ENCODE assay signal across 13 cellular contexts in genomic region chr3:141431411-141432378, GRCh38. TPM values are rescaled to one million over a fixed set of nuclear protein-coding genes. Genes with fewer than 3 reads are reported as not detected.
DNase-seq lines count a peak whose midpoint lies in the region; ATAC-seq and TF ChIP-seq lines count a peak whose summit lies in the region.
"Had no signal": no experiment of that assay in that cellular context is flagged by ENCODE, and none has a peak within 500 bp of the region (broad histone marks: within the 10 kb centered on the region; RNA-seq: fewer than 3 reads in every experiment).

No MANE protein-coding gene starts in this region.

- H3K36me3 ChIP-seq in esophagus muscularis mucosa (peaks cover 0 to 24% (median 9%) of the 10 kb centered on the region in 4 donors), upper lobe of left lung (peaks cover 0 to 31% (median 10%) of the 10 kb centered on the region in 4 donors), Karpas-422 (ENCODE audit: insufficient read depth, low read length) (no peaks in the 10 kb centered on the region)

- CTCF ChIA-PET in activated CD8-positive, alpha-beta memory T cell treated with anti-CD3 and anti-CD28 coated beads, Interleukin-2, amount 10 ng/mL, durations not matched to agents 7 days and 5 days (lab: Charles Lee): interaction anchor here (1.0 to 4.5 kb wide), 7 partner anchors 9 to 73 kb away, joined by 3 to 36 read pairs (median 7); no protein-coding TSS in a partner anchor
- CTCF ChIA-PET in CD4-positive, alpha-beta T cell (lab: Charles Lee): interaction anchor here (0.6 to 1.5 kb wide), 3 partner anchors 10 to 71 kb away, joined by 3 to 4 read pairs (median 4); no protein-coding TSS in a partner anchor

- no peak for ATAC-seq in activated CD8-positive, alpha-beta memory T cell treated with anti-CD3 and anti-CD28 coated beads, Interleukin-2, amount 10 ng/mL, durations not matched to agents 7 days and 5 days
- no peak for ATAC-seq in upper lobe of left lung (ENCODE audit: low FRiP score in 2 of 2)
- no peak for ATAC-seq in CD4-positive, alpha-beta T cell (ENCODE audit: poor library complexity)

- no peaks in the 10 kb centered on the region for H3K9me3 ChIP-seq in esophagus muscularis mucosa
- no peaks in the 10 kb centered on the region for H3K9me3 ChIP-seq in upper lobe of left lung
- H3K9me3 ChIP-seq in CD4-positive, alpha-beta T cell (ENCODE audit: control insufficient read depth, low read length): no peaks in the 10 kb centered on the region
- H3K9me3 ChIP-seq in Karpas-422 (ENCODE audit: low read length): no peaks in the 10 kb centered on the region

- H3K4me2 ChIP-seq in Karpas-422 (ENCODE audit: low read depth, low read length, poor library complexity, severe bottlenecking): no peak overlapping the region

- H3K9me2 ChIP-seq in Karpas-422 (replicated peaks; ENCODE audit: insufficient read depth, low read length): no peaks in the 10 kb centered on the region

- H3K9ac ChIP-seq in Karpas-422 (ENCODE audit: low read length): no peak overlapping the region

- DNase-seq in activated CD8-positive, alpha-beta memory T cell treated with anti-CD3 and anti-CD28 coated beads for 24 hours: peak; percentile 17
- no peak for DNase-seq in activated CD8-positive, alpha-beta memory T cell treated with anti-CD3 and anti-CD28 coated beads, Interleukin-2, amount 10 ng/mL, durations not matched to agents 7 days and 5 days
- no peak for DNase-seq in esophagus muscularis mucosa (ENCODE audit: extremely low spot score)
- DNase-seq in upper lobe of left lung: no peak
- no peak for DNase-seq in kidney tubule cell (ENCODE audit: low spot score)
- DNase-seq in CD4-positive, alpha-beta T cell: no peak
- DNase-seq in Karpas-422: no peak
- DNase-seq: activated effector memory CD4-positive, alpha-beta T cell treated with anti-CD3 and anti-CD28 coated beads, Interleukin-2, amount 50 U/mL, for 16 hours; GF-D8; NCI-H1105; OCI-M1 had no signal

- peaks cover 18% of the 10 kb centered on the region for H3K36me3 Mint-ChIP-seq in activated CD8-positive, alpha-beta memory T cell treated with anti-CD3 and anti-CD28 coated beads, Interleukin-2, amount 10 ng/mL, durations not matched to agents 7 days and 5 days
- peaks cover 9% of the 10 kb centered on the region for H3K36me3 Mint-ChIP-seq in nephron (ENCODE audit: low read depth)
- peaks cover 43% of the 10 kb centered on the region for H3K36me3 Mint-ChIP-seq in CD4-positive, alpha-beta T cell (ENCODE audit: low read depth)

- intact Hi-C loops in esophagus muscularis mucosa (cut with DNase I): no loop called here
- intact Hi-C loops in CD4-positive, alpha-beta T cell (cut with DNase I, micrococcal nuclease): no loop called here

- H3K4me1 ChIP-seq in esophagus muscularis mucosa (peaks cover 74 to 100% (median 95%) of the 10 kb centered on the region in 4 donors), upper lobe of left lung (peaks cover 37 to 51% (median 47%) of the 10 kb centered on the region in 4 donors), Karpas-422 (ENCODE audit: low read length) (no peaks in the 10 kb centered on the region)

- H3K79me2 ChIP-seq in Karpas-422 (ENCODE audit: low read length): no peaks in the 10 kb centered on the region

- H3K4me3 ChIP-seq in esophagus muscularis mucosa (peak overlapping the region; percentile 23 to 39 (median 34)), upper lobe of left lung (no peak overlapping the region), Karpas-422 (ENCODE audit: low read length) (no peak overlapping the region)

- peaks cover 19% of the 10 kb centered on the region for H3K4me1 Mint-ChIP-seq in activated CD8-positive, alpha-beta memory T cell treated with anti-CD3 and anti-CD28 coated beads, Interleukin-2, amount 10 ng/mL, durations not matched to agents 7 days and 5 days
- H3K4me1 Mint-ChIP-seq in nephron: peaks cover 36% of the 10 kb centered on the region
- peaks cover 38% of the 10 kb centered on the region for H3K4me1 Mint-ChIP-seq in CD4-positive, alpha-beta T cell (ENCODE audit: low read depth)

- no peaks in the 10 kb centered on the region for H4K20me1 ChIP-seq in Karpas-422 (ENCODE audit: insufficient read depth, low read depth, low read length)

- WGBS in esophagus muscularis mucosa: 51% methylated on average over 18 of the region's 18 CpGs
- 53 to 61% methylated on average over 18 of the region's 18 CpGs for WGBS in upper lobe of left lung, 2 donors

- no peaks in the 10 kb centered on the region for H3K27me3 Mint-ChIP-seq in activated CD8-positive, alpha-beta memory T cell treated with anti-CD3 and anti-CD28 coated beads, Interleukin-2, amount 10 ng/mL, durations not matched to agents 7 days and 5 days
- H3K27me3 Mint-ChIP-seq in nephron (ENCODE audit: low read depth): no peaks in the 10 kb centered on the region
- no peaks in the 10 kb centered on the region for H3K27me3 Mint-ChIP-seq in CD4-positive, alpha-beta T cell
- H3K27me3 Mint-ChIP-seq: stimulated activated naive CD8-positive, alpha-beta T cell treated with anti-CD3 and anti-CD28 coated beads, Interleukin-15, Interleukin-2, amounts not matched to agents 100 ng/mL and 50 ng/mL, for 24 hours had no signal

- H2AFZ ChIP-seq in Karpas-422 (ENCODE audit: low read length): no peak overlapping the region

- POLR2A ChIA-PET in CD4-positive, alpha-beta T cell (lab: Charles Lee): interaction anchor here (1.6 to 2.2 kb wide), 3 partner anchors 20 to 120 kb away, joined by 4 to 8 read pairs (median 4); no protein-coding TSS in a partner anchor

- TF ChIP-seq CTCF in esophagus muscularis mucosa (IDR thresholded peaks at IDR 0.05) (no peak), nephron (IDR thresholded peaks at IDR 0.05; ENCODE audit: unreplicated experiment in 3 of 3) (no peak), upper lobe of left lung (IDR thresholded peaks at IDR 0.05) (no peak)
- no peak for TF ChIP-seq CTCF in CD4-positive, alpha-beta T cell (IDR thresholded peaks at IDR 0.05)

- peak; percentile 78 for TF ChIP-seq EP300 in esophagus muscularis mucosa (IDR thresholded peaks at IDR 0.05)
- TF ChIP-seq EP300 in upper lobe of left lung (IDR thresholded peaks at IDR 0.05): peak in 1 of 4 donors; percentile 62

- H3K4me3 Mint-ChIP-seq in activated CD8-positive, alpha-beta memory T cell treated with anti-CD3 and anti-CD28 coated beads, Interleukin-2, amount 10 ng/mL, durations not matched to agents 7 days and 5 days: no peak overlapping the region
- peak overlapping the region in 1 of 3 experiments; percentile 23 for H3K4me3 Mint-ChIP-seq in nephron
- no peak overlapping the region for H3K4me3 Mint-ChIP-seq in CD4-positive, alpha-beta T cell
- H3K4me3 Mint-ChIP-seq: stimulated activated naive CD8-positive, alpha-beta T cell treated with anti-CD3 and anti-CD28 coated beads, Interleukin-15, Interleukin-2, amounts not matched to agents 100 ng/mL and 50 ng/mL, for 24 hours had no signal

- H3K27me3 ChIP-seq in esophagus muscularis mucosa (no peaks in the 10 kb centered on the region), upper lobe of left lung (no peaks in the 10 kb centered on the region), Karpas-422 (ENCODE audit: low read length) (no peaks in the 10 kb centered on the region)
- H3K27me3 ChIP-seq in CD4-positive, alpha-beta T cell (ENCODE audit: control insufficient read depth, insufficient read depth, low read length): no peaks in the 10 kb centered on the region

- peak; percentile 3 for TF ChIP-seq POLR2A in esophagus muscularis mucosa (IDR thresholded peaks at IDR 0.05; ENCODE audit: low read depth)
- TF ChIP-seq POLR2A in upper lobe of left lung (IDR thresholded peaks at IDR 0.05): no peak

- no peak overlapping the region for H3K27ac Mint-ChIP-seq in activated CD8-positive, alpha-beta memory T cell treated with anti-CD3 and anti-CD28 coated beads, Interleukin-2, amount 10 ng/mL, durations not matched to agents 7 days and 5 days
- H3K27ac Mint-ChIP-seq in nephron: peak overlapping the region; percentile 88 to 93 (median 92)
- H3K27ac Mint-ChIP-seq in CD4-positive, alpha-beta T cell: no peak overlapping the region
- H3K27ac Mint-ChIP-seq: stimulated activated naive CD8-positive, alpha-beta T cell treated with anti-CD3 and anti-CD28 coated beads, Interleukin-15, Interleukin-2, amounts not matched to agents 100 ng/mL and 50 ng/mL, for 24 hours had no signal

- H3K9me3 Mint-ChIP-seq in activated CD8-positive, alpha-beta memory T cell treated with anti-CD3 and anti-CD28 coated beads, Interleukin-2, amount 10 ng/mL, durations not matched to agents 7 days and 5 days (ENCODE audit: low read depth): no peaks in the 10 kb centered on the region
- no peaks in the 10 kb centered on the region for H3K9me3 Mint-ChIP-seq in nephron
- H3K9me3 Mint-ChIP-seq in CD4-positive, alpha-beta T cell: no peaks in the 10 kb centered on the region
- H3K9me3 Mint-ChIP-seq: stimulated activated naive CD8-positive, alpha-beta T cell treated with anti-CD3 and anti-CD28 coated beads, Interleukin-15, Interleukin-2, amounts not matched to agents 100 ng/mL and 50 ng/mL, for 24 hours had no signal

- H3K27ac ChIP-seq in esophagus muscularis mucosa (replicated peaks in 1 of 4) (peak overlapping the region; percentile 83 to 90 (median 85)), upper lobe of left lung (peak overlapping the region; percentile 48 to 76 (median 59)), Karpas-422 (ENCODE audit: low read length) (no peak overlapping the region)
- H3K27ac ChIP-seq in CD4-positive, alpha-beta T cell (ENCODE audit: low read depth, low read length): no peak overlapping the region

RNA-seq across cellular contexts. Expression of gene RASA2, which starts 55.1 kb away (rescaled TPM):
- total RNA-seq in activated CD8-positive, alpha-beta memory T cell treated with anti-CD3 and anti-CD28 coated beads, Interleukin-2, amount 10 ng/mL, durations not matched to agents 7 days and 5 days: 10 to 100 TPM; 42.4 to 54.8 TPM
- total RNA-seq in esophagus muscularis mucosa (10 to 100 TPM in 3 of 4 donors, 1 to 10 TPM in 1; 9.1 to 12.8 (median 10.6) TPM), upper lobe of left lung (10 to 100 TPM; 11.7 to 41.5 (median 21.3) TPM)
- total RNA-seq in CD4-positive, alpha-beta T cell: 10 to 100 TPM; 96.1 to 96.4 TPM
- 11.5 and 27.1 TPM in 2 replicates for total RNA-seq in Karpas-422 (2014; rRNA removed; shearing (Covaris generic); ENCODE audit: low replicate concordance)

Comparison
In these comparisons a context has a peak if more than half of its experiments do, and no peak if none do; other contexts are left out.
1. H3K27ac Mint-ChIP-seq: peak in nephron (3 of 3); none in activated CD8-positive, alpha-beta memory T cell treated with anti-CD3 and anti-CD28 coated beads, Interleukin-2, amount 10 ng/mL, durations not matched to agents 7 days and 5 days (single experiment) and CD4-positive, alpha-beta T cell (single experiment).
2. H3K27ac ChIP-seq: peak in esophagus muscularis mucosa (4 of 4) and upper lobe of left lung (4 of 4); none in CD4-positive, alpha-beta T cell (single experiment) and Karpas-422 (single experiment).
3. H3K4me3 ChIP-seq: peak in esophagus muscularis mucosa (4 of 4); none in upper lobe of left lung (0 of 4) and Karpas-422 (single experiment).